ENCODE assay signal across 1 cellular context in genomic region chr16:84527486-84528269, GRCh38.
TF ChIP-seq lines count a peak whose summit lies in the region.

No MANE protein-coding gene starts in this region.

TF ChIP-seq in IMR-90, 13 proteins besides CTCF, POLR2A, EP300 and RAD21 (continued from another document):
- TF ChIP-seq, protein P1, sequence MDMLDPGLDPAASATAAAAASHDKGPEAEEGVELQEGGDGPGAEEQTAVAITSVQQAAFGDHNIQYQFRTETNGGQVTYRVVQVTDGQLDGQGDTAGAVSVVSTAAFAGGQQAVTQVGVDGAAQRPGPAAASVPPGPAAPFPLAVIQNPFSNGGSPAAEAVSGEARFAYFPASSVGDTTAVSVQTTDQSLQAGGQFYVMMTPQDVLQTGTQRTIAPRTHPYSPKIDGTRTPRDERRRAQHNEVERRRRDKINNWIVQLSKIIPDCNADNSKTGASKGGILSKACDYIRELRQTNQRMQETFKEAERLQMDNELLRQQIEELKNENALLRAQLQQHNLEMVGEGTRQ (IDR thresholded peaks at IDR 0.05; ENCODE audit: low read depth, low read length): no peak
- TF ChIP-seq NFE2L2 (IDR thresholded peaks at IDR 0.05; ENCODE audit: low read depth, low read length): no peak
